In the genomic region with DNA sequence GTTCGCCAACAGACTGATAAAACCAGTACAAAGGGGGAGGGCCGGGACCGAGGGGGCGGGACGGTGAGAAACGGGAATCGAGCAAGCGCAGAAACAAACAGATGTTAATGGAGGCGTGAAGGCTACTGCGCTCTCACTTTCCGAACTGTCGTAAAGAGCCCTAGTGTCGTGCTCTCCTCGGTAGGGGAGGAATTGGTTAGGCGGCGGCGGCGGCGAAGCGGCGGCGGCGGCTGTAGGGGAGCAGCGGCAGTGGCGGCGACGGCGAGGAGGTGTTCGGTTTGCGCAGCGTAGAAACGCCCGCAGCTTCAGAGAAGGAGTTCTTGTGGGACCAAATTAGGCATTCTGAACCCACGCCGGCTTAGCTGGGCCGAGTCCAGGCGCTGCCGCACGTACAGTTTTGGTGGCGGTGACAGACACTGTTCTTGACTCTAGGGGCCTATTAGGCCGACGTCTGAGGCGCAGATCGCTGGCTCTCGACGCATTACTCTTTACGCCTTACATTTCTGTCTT, we compare ENCODE assay signal across 8 cellular contexts. TPM values are rescaled to one million over a fixed set of nuclear protein-coding genes. Genes with fewer than 3 reads are reported as not detected.
DNase-seq lines count a peak whose midpoint lies in the region; ATAC-seq, FAIRE-seq and TF ChIP-seq lines count a peak whose summit lies in the region.

A gene (plus strand): TSS at position 163 of the 510 bp plus-strand sequence. CDS start 43,160 bp downstream, outside the sequence.

- TF ChIP-seq CTCF in A673 (conservative IDR thresholded peaks at IDR 0.05; ENCODE audit: low read depth, low read length) (no peak), WERI-Rb-1 (IDR thresholded peaks at IDR 0.05; ENCODE audit: low read depth, low read length) (no peak), mammary epithelial cell (conservative IDR thresholded peaks at IDR 0.05 in 1 of 2, IDR thresholded peaks at IDR 0.05 in 1 of 2; ENCODE audit: extremely low read depth in 1 of 2, insufficient read depth in 1 of 2, low read depth in 1 of 2, low read length in 2 of 2) (no peak)

- WGBS in mammary epithelial cell (ENCODE audit: low coverage, missing lambda C conversion rate), result 2% methylated on average over 24 of the region's 47 CpGs
- 0 to 1% (median 0%) methylated on average over 42 to 47 of the region's 47 CpGs for WGBS in small intestine, 3 donors

- peaks cover 11% of the 10 kb centered on the region for H3K4me1 ChIP-seq in A673 (ENCODE audit: insufficient read depth, low read length, poor library complexity, severe bottlenecking)
- peaks cover 11% of the 10 kb centered on the region for H3K4me1 ChIP-seq in mammary epithelial cell (ENCODE audit: insufficient read depth, low read length)
- peaks cover 0 to 2% of the 10 kb centered on the region in 2 donors for H3K4me1 ChIP-seq in small intestine (ENCODE audit: control insufficient read depth in 2 of 2, insufficient read depth in 1 of 2, low read depth in 1 of 2, low read length in 1 of 2)

- peak within 1 kb of the TSS; percentile 93 for H3K9ac ChIP-seq in mammary epithelial cell (ENCODE audit: insufficient read depth, low read length)

- H2AFZ ChIP-seq in mammary epithelial cell (ENCODE audit: low read depth, low read length), result peak within 1 kb of the TSS; percentile 100

- intact Hi-C loops in A673 (cut with micrococcal nuclease; ENCODE audit: unreplicated experiment) (loop anchor here (10.0 kb wide), 1 partner anchor 117 kb away; a partner anchor contains a TSS), mammary epithelial cell (cut with micrococcal nuclease) (loop anchor here (10.0 kb wide), 2 partner anchors 147 to 387 kb away; a partner anchor contains a TSS)

- peaks cover 54% of the 10 kb centered on the region for H3K79me2 ChIP-seq in mammary epithelial cell (ENCODE audit: insufficient read depth, low read length)

- H3K27me3 ChIP-seq in A673 (replicated peaks; ENCODE audit: insufficient read depth, low read depth, low read length, poor library complexity), result no peaks in the 10 kb centered on the region
- no peaks in the 10 kb centered on the region for H3K27me3 ChIP-seq in WERI-Rb-1 (ENCODE audit: insufficient read depth, low read depth, severe bottlenecking)
- H3K27me3 ChIP-seq in mammary epithelial cell (ENCODE audit: insufficient read depth, low read length), result no peaks in the 10 kb centered on the region
- H3K27me3 ChIP-seq in small intestine (ENCODE audit: control insufficient read depth in 2 of 2, insufficient read depth in 2 of 2, low read length in 2 of 2), result no peaks in the 10 kb centered on the region

- H3K36me3 ChIP-seq in A673 (ENCODE audit: insufficient read depth, low read length, poor library complexity, severe bottlenecking), result peaks cover 8% of the 10 kb centered on the region
- H3K36me3 ChIP-seq in WERI-Rb-1, result peaks cover 18% of the 10 kb centered on the region
- H3K36me3 ChIP-seq in mammary epithelial cell (ENCODE audit: insufficient read depth, low read length), result peaks cover 6% of the 10 kb centered on the region
- H3K36me3 ChIP-seq in small intestine (ENCODE audit: control insufficient read depth in 2 of 2, insufficient read depth in 2 of 2, low read length in 2 of 2), result no peaks in the 10 kb centered on the region

- in situ Hi-C loops in mammary epithelial cell (cut with MboI; ENCODE audit: low sequenced_read_pairs in 2 of 2), result loop anchor here (10.0 kb wide), 1 partner anchor 507 kb away; no protein-coding TSS in a partner anchor

- CTCF ChIA-PET in A673 (lab: Charles Lee) (no interaction called here), mammary epithelial cell (lab: Charles Lee; ENCODE audit: low non-redundant PET) (interaction anchor here (0.6 kb wide), 1 partner anchor 542 kb away, joined by 9 read pairs; no protein-coding TSS in a partner anchor)

- H3K9me3 ChIP-seq in A673 (ENCODE audit: low read depth, low read length, poor library complexity, severe bottlenecking), result no peaks in the 10 kb centered on the region
- no peaks in the 10 kb centered on the region for H3K9me3 ChIP-seq in WERI-Rb-1 (ENCODE audit: severe bottlenecking)
- H3K9me3 ChIP-seq in mammary epithelial cell (replicated peaks; ENCODE audit: insufficient read depth, low read length), result no peaks in the 10 kb centered on the region
- no peaks in the 10 kb centered on the region for H3K9me3 ChIP-seq in small intestine (ENCODE audit: control insufficient read depth, low read depth)

- dilution Hi-C loops in mammary epithelial cell (cut with HindIII; ENCODE audit: low sequenced_read_pairs), result no loop called here

- H3K27ac ChIP-seq in A673 (ENCODE audit: low read depth, low read length, poor library complexity, severe bottlenecking), result peak within 1 kb of the TSS; percentile 75
- H3K27ac ChIP-seq in WERI-Rb-1, result peak within 1 kb of the TSS; percentile 83
- H3K27ac ChIP-seq in mammary epithelial cell (ENCODE audit: insufficient read depth, low read depth, low read length), result peak within 1 kb of the TSS; percentile 75
- H3K27ac ChIP-seq in small intestine (ENCODE audit: low read depth in 1 of 2, low read length in 1 of 2), result peak within 1 kb of the TSS; percentile 59 to 93

- H3K4me3 ChIP-seq in A673 (ENCODE audit: low read depth, low read length, poor library complexity, severe bottlenecking), result peak within 1 kb of the TSS; percentile 73
- H3K4me3 ChIP-seq in WERI-Rb-1 (ENCODE audit: low read depth, low read length), result peak within 1 kb of the TSS; percentile 92
- H3K4me3 ChIP-seq in mammary epithelial cell (replicated peaks in 1 of 3; ENCODE audit: insufficient read depth in 1 of 3, low read depth in 2 of 3, low read length in 3 of 3), result peak within 1 kb of the TSS; percentile 67 to 95 (median 89)
- H3K4me3 ChIP-seq in small intestine (ENCODE audit: low read depth in 1 of 2, low read length in 2 of 2), result peak within 1 kb of the TSS; percentile 59 to 97

- ATAC-seq in GM18868 (IDR thresholded peaks at IDR 0.05; ENCODE audit: unreplicated experiment) (peak; percentile 78), HG03108 (IDR thresholded peaks at IDR 0.05; ENCODE audit: unreplicated experiment) (peak; percentile 76)

- FAIRE-seq in small intestine (lab: Jason Lieb, UNC), result no peak

- H3K4me2 ChIP-seq in mammary epithelial cell (ENCODE audit: insufficient read depth, low read depth, low read length), result peak within 1 kb of the TSS; percentile 93

- peak; percentile 95 for DNase-seq in A673 (ENCODE audit: low spot score)
- peak; percentile 92 for DNase-seq in NCI-H2227 (lab: John Stamatoyannopoulos, UW; ENCODE audit: unreplicated experiment)
- DNase-seq in WERI-Rb-1, result peak; percentile 93
- peak; percentile 95 for DNase-seq in mammary epithelial cell
- DNase-seq in iPS-NIHi11 (ENCODE audit: low spot score), result peak; percentile 93
- peak; percentile 98 for DNase-seq in small intestine

- BruUV-seq in A673 (replicated peaks; lab: Mats Ljungman, UMichigan) (no TSS peak), mammary epithelial cell (replicated peaks; lab: Mats Ljungman, UMichigan) (no TSS peak)

- POLR2A ChIA-PET in A673 (lab: Charles Lee; ENCODE audit: low non-redundant PET), result no interaction called here

- no peaks in the 10 kb centered on the region for H4K20me1 ChIP-seq in mammary epithelial cell (ENCODE audit: insufficient read depth, low read length)

RNA-seq across cellular contexts. Expression of the gene that starts here (rescaled TPM):
- total RNA-seq in A673 (2021) (30.3 and 34.4 TPM in 2 replicates), mammary epithelial cell (10 to 100 TPM; 22.0 to 30.7 TPM)
- polyA plus RNA-seq in mammary epithelial cell (17.2 TPM), small intestine (10 to 100 TPM in 1 of 3 donors, 1 to 10 TPM in 2; 7.0 to 10.1 (median 7.6) TPM)
- 93.1 TPM for polyA minus RNA-seq in mammary epithelial cell

Comparison
In these comparisons a context has a peak if more than half of its experiments do, and no peak if none do; other contexts are left out.
1. Peak in every context shown above with its lines: DNase-seq, ATAC-seq, H3K4me3 ChIP-seq and H3K27ac ChIP-seq.